Comparison of ENCODE assay signal across 15 cellular contexts in genomic region chr5:6455571-6456200, GRCh38. TPM values are rescaled to one million over a fixed set of nuclear protein-coding genes. Genes with fewer than 3 reads are reported as not detected.
"Had no signal": no experiment of that assay in that cellular context is flagged by ENCODE, and none has a peak within 500 bp of the region (broad histone marks: within the 10 kb centered on the region; RNA-seq: fewer than 3 reads in every experiment).

No MANE protein-coding gene starts in this region.

- H3K36me3 ChIP-seq: colonic mucosa, esophagus squamous epithelium, suprapubic skin had no signal

- H3K4me1 ChIP-seq: colonic mucosa, esophagus squamous epithelium, parathyroid adenoma had no signal

- H3K9me3 ChIP-seq: colonic mucosa, esophagus squamous epithelium, suprapubic skin had no signal

- DNase-seq: activated CD4-positive, alpha-beta memory T cell treated with anti-CD3 and anti-CD28 coated beads, Interleukin-2, amount 10 ng/mL, durations not matched to agents 7 days and 5 days; activated CD4-positive, alpha-beta T cell treated with anti-CD3 and anti-CD28 coated beads for 4 hours; activated effector memory CD4-positive, alpha-beta T cell treated with Interleukin-2 at 50 U/mL for 16 hours; activated naive CD4-positive, alpha-beta T cell treated with anti-CD3 and anti-CD28 coated beads, Interleukin-2, amount 50 U/mL, for 16 hours; activated T-cell treated with anti-CD3 and anti-CD28 coated beads, Interleukin-2, amount 50 U/mL, for 4 hours; colonic mucosa; esophagus squamous epithelium; head of caudate nucleus; left colon; midbrain had no signal

- H3K4me3 ChIP-seq: colonic mucosa, esophagus squamous epithelium, smooth muscle cell, suprapubic skin had no signal

- ATAC-seq: activated T-cell treated with anti-CD3 and anti-CD28 coated beads, Interleukin-2, amount 50 U/mL, for 4 hours; left colon had no signal

- H3K27ac ChIP-seq: colonic mucosa, esophagus squamous epithelium, parathyroid adenoma, suprapubic skin, VCaP had no signal

RNA-seq across cellular contexts. Expression of gene UBE2QL1, which starts 7.0 kb away (rescaled TPM):
- total RNA-seq: activated T-cell treated with anti-CD3 and anti-CD28 coated beads, Interleukin-2, amount 50 U/mL, for 4 hours; fibroblast of villous mesenchyme had no signal
